ENCODE assay signal across 1 cellular context in genomic region chr2:160394153-160394552, GRCh38.
TF ChIP-seq lines count a peak whose summit lies in the region.

No MANE protein-coding gene starts in this region.

TF ChIP-seq in SK-N-SH, 30 proteins besides CTCF, POLR2A, EP300 and RAD21 (continued from another document):
- TF ChIP-seq IRF3 (IDR thresholded peaks at IDR 0.05; ENCODE audit: low read depth, low read length), result no peak
